8 cellular contexts compared by ENCODE assay signal in the genomic region with DNA sequence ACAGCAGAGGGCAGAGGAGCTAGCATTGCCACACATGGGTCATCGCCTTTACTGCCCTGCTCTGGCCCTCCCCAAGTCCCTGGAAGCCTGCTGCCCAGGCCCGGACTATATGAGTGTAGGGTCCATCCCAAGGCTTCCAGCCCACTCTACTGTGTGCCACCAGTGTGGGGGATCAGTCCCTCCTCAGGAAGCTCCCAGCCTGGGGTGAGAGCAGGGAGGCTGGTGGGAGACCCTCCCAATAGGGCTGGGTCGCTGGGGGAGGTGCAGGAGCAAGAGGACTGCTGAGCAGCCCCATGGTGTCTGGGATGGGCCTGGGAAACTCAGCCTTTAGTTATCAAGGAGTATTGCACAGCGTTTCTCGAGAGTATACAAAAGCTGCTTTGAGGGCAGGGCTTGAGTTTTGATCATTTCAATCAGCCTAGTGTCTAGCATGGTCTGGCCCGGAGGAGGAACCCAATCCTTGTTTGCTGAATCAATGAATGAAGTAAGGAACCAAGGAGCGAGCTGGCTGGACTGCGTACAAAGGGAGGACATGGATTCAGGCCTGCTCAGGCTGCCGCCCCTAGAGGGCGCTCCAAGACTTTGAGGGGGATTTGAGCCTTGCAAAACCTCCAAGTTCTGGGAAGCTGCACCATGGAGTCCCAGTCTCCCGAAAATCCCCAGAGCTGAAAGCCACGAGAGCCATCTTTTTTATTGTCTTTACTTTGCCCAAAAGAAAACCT.
A peak's percentile ranks its signal among the peaks of the same experiment; 100 is the strongest.
DNase-seq lines count a peak whose midpoint lies in the region; ATAC-seq and TF ChIP-seq lines count a peak whose summit lies in the region.

No MANE protein-coding gene starts in this region.

- peaks cover 6% of the 10 kb centered on the region for H3K4me1 Mint-ChIP-seq in activated CD4-positive, alpha-beta memory T cell treated with anti-CD3 and anti-CD28 coated beads for 36 hours (ENCODE audit: low read depth)

- no peaks in the 10 kb centered on the region for H3K27me3 Mint-ChIP-seq in activated CD4-positive, alpha-beta memory T cell treated with anti-CD3 and anti-CD28 coated beads for 36 hours

- H3K27ac Mint-ChIP-seq in activated CD4-positive, alpha-beta memory T cell treated with anti-CD3 and anti-CD28 coated beads for 36 hours, result no peak overlapping the region

- POLR2A ChIA-PET in activated CD4-positive, alpha-beta memory T cell treated with anti-CD3 and anti-CD28 coated beads for 36 hours (lab: Charles Lee), result no interaction called here

- ATAC-seq in stimulated activated naive CD8-positive, alpha-beta T cell treated with anti-CD3 and anti-CD28 coated beads, Interleukin-15, Interleukin-2, amounts not matched to agents 100 U/mL and 50 U/mL, for 24 hours, result no peak
- ATAC-seq in HG03521 (IDR thresholded peaks at IDR 0.05; ENCODE audit: unreplicated experiment), result no peak

- DNase-seq in C1 segment of cervical spinal cord (lab: John Stamatoyannopoulos, UW), result peak in 11 of 14 donors; percentile 15 to 79 (median 48)
- peak; percentile 92 for DNase-seq in HCEC 1CT
- DNase-seq in NCI-H510A treated with DMSO at 0.1 percent for 48 hours (lab: John Stamatoyannopoulos, UW), result peak; percentile 78
- DNase-seq in activated CD4-positive, alpha-beta memory T cell treated with anti-CD3 and anti-CD28 coated beads for 36 hours, result peak; percentile 65
- DNase-seq in epithelial cell of esophagus (ENCODE audit: low read depth), result peak; percentile 86
- DNase-seq in midbrain (lab: John Stamatoyannopoulos, UW), result peak; percentile 88
- peak; percentile 69 for DNase-seq in stimulated activated naive CD8-positive, alpha-beta T cell treated with anti-CD3 and anti-CD28 coated beads, Interleukin-15, Interleukin-2, amounts not matched to agents 100 U/mL and 50 U/mL, for 24 hours

- H3K36me3 Mint-ChIP-seq in activated CD4-positive, alpha-beta memory T cell treated with anti-CD3 and anti-CD28 coated beads for 36 hours, result no peaks in the 10 kb centered on the region

- peak; percentile 97 for TF ChIP-seq CTCF in epithelial cell of esophagus (IDR thresholded peaks at IDR 0.05; ENCODE audit: insufficient read depth, low read depth, low read length, missing control alignments)

- intact Hi-C loops in activated CD4-positive, alpha-beta memory T cell treated with anti-CD3 and anti-CD28 coated beads for 36 hours (cut with micrococcal nuclease), result loop anchor here (5.0 kb wide), 1 partner anchor 599 kb away; no protein-coding TSS in a partner anchor

- H3K4me3 Mint-ChIP-seq in activated CD4-positive, alpha-beta memory T cell treated with anti-CD3 and anti-CD28 coated beads for 36 hours, result no peak overlapping the region

- CTCF ChIA-PET in activated CD4-positive, alpha-beta memory T cell treated with anti-CD3 and anti-CD28 coated beads for 36 hours (lab: Charles Lee), result interaction anchor here (0.6 to 3.0 kb wide), 37 partner anchors 7 to 774 kb away, joined by 3 to 17 read pairs (median 4); no protein-coding TSS in a partner anchor

- no peaks in the 10 kb centered on the region for H3K9me3 Mint-ChIP-seq in activated CD4-positive, alpha-beta memory T cell treated with anti-CD3 and anti-CD28 coated beads for 36 hours

- no peak overlapping the region for H3K4me3 ChIP-seq in epithelial cell of esophagus (ENCODE audit: low read length)
